1 cellular context compared by ENCODE assay signal in the genomic region with DNA sequence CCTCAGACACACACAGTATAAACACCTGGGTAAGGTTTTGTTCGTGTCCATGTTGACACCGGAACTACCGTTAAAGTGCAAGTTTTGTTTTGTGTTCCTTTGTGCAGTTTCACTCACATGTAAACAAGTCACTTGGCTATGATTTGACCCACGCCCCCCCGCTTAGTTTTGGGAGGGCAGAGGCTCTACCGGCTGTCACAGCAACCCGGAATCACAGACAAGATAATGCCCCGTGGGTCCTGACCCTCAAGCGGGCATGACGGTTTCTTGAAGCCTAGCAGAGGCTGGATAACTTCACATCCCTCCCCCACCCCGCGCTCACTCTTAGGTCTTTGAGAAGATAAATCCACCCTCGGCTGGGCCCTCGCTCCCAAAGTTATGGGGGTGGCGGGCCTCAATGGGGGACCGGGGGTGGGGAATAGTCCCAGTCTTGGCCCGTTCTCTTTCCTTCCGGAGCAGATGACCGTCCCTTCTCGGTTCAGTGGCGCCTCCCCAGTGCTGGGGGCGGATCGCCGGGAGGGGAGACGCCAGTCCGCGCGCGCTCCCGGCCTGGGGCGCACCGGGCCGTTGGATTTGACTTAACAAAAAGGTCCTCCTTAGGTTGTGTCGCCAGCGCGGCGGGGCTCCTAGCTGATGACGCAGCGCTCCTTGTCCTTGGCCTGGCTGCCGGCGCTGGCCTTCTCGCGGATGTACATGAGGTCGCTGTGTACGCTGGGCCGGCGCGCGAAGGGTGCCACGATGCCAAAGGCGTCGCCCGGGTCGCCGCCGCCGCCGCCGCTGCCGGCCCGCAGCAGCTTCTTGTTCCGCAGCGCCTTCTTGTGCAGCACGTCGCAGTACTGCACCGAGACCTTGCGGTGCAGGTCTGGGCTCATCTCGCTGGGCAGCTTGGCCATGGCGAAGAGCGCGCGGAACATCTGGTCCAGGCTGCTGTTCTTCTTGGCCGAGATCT.
A peak's percentile ranks its signal among the peaks of the same experiment; 100 is the strongest.
TF ChIP-seq lines count a peak whose summit lies in the region.

No MANE protein-coding gene starts in this region.

TF ChIP-seq in HepG2, 621 proteins besides CTCF, POLR2A, EP300 and RAD21 (continued from another document):
- TF ChIP-seq ZNF687 (CRISPR knock-in tag; IDR thresholded peaks at IDR 0.05) (no peak), ZNF607 (CRISPR knock-in tag; IDR thresholded peaks at IDR 0.05; ENCODE audit: borderline replicate concordance) (no peak), RFX5 (IDR thresholded peaks at IDR 0.05; ENCODE audit: low read depth, low read length) (no peak), FIP1L1 (IDR thresholded peaks at IDR 0.05; ENCODE audit: borderline replicate concordance, insufficient read depth, low read depth, low read length) (no peak), ZNF543 (CRISPR knock-in tag; IDR thresholded peaks at IDR 0.05) (no peak), AGO1 (IDR thresholded peaks at IDR 0.05; ENCODE audit: low read depth, low read length, poor library complexity, severe bottlenecking) (peak; percentile 43)
TF ChIP-seq in HepG2: peak in this region for 7.
